In genomic region chr12:92439397-92439779, GRCh38 we compare ENCODE assay signal across 11 cellular contexts.
DNase-seq lines count a peak whose midpoint lies in the region; ATAC-seq and TF ChIP-seq lines count a peak whose summit lies in the region.
"Had no signal": no experiment of that assay in that cellular context is flagged by ENCODE, and none has a peak within 500 bp of the region (broad histone marks: within the 10 kb centered on the region; RNA-seq: fewer than 3 reads in every experiment).

No MANE protein-coding gene starts in this region.

- no peaks in the 10 kb centered on the region for H3K4me1 ChIP-seq in gastroesophageal sphincter
- H3K4me1 ChIP-seq in subcutaneous abdominal adipose tissue (ENCODE audit: control insufficient read depth in 5 of 5, insufficient read depth in 5 of 5, low read length in 5 of 5): peaks cover 4 to 36% (median 33%) of the 10 kb centered on the region in 5 donors

- no peaks in the 10 kb centered on the region for H3K27me3 ChIP-seq in gastroesophageal sphincter
- H3K27me3 ChIP-seq in subcutaneous abdominal adipose tissue (ENCODE audit: control insufficient read depth in 5 of 5, insufficient read depth in 4 of 5, low read length in 5 of 5): no peaks in the 10 kb centered on the region

- WGBS in gastroesophageal sphincter (ENCODE audit: low coverage in 1 of 2), 2 donors: 15 to 40% methylated on average over 1 of the region's 1 CpG

- intact Hi-C loops in activated CD4-positive, alpha-beta T cell treated with anti-CD3 and anti-CD28 coated beads for 36 hours (cut with DNase I, micrococcal nuclease): no loop called here
- intact Hi-C loops in activated CD4-positive, alpha-beta T cell treated with anti-CD3 and anti-CD28 coated beads, Interleukin-2, amount 10 ng/mL, durations not matched to agents 24 days and 14 days (cut with micrococcal nuclease): no loop called here

- CTCF ChIA-PET in activated CD4-positive, alpha-beta T cell treated with anti-CD3 and anti-CD28 coated beads for 36 hours (lab: Charles Lee): interaction anchor here (0.7 kb wide), 1 partner anchor 651 kb away, joined by 3 read pairs; no protein-coding TSS in a partner anchor

- no peaks in the 10 kb centered on the region for H3K36me3 Mint-ChIP-seq in activated CD4-positive, alpha-beta T cell treated with anti-CD3 and anti-CD28 coated beads for 36 hours (ENCODE audit: low read depth)
- H3K36me3 Mint-ChIP-seq in activated CD4-positive, alpha-beta T cell treated with anti-CD3 and anti-CD28 coated beads, Interleukin-2, amount 10 ng/mL, durations not matched to agents 24 days and 14 days (ENCODE audit: low read depth): peaks cover 1% of the 10 kb centered on the region
- no peaks in the 10 kb centered on the region for H3K36me3 Mint-ChIP-seq in T-helper 17 cell (ENCODE audit: low read depth)
- no peaks in the 10 kb centered on the region for H3K36me3 Mint-ChIP-seq in activated T-helper 17 cell treated with anti-CD3 and anti-CD28 coated beads, Interleukin-2, amount 50 U/mL, for 72 hours (ENCODE audit: low read depth)

- peaks cover 2% of the 10 kb centered on the region for H3K9me3 Mint-ChIP-seq in activated CD4-positive, alpha-beta T cell treated with anti-CD3 and anti-CD28 coated beads for 36 hours (ENCODE audit: low read depth)
- peaks cover 44% of the 10 kb centered on the region for H3K9me3 Mint-ChIP-seq in activated CD4-positive, alpha-beta T cell treated with anti-CD3 and anti-CD28 coated beads, Interleukin-2, amount 10 ng/mL, durations not matched to agents 24 days and 14 days
- peaks cover 3% of the 10 kb centered on the region for H3K9me3 Mint-ChIP-seq in activated T-helper 17 cell treated with anti-CD3 and anti-CD28 coated beads, Interleukin-2, amount 50 U/mL, for 72 hours

- H3K4me1 Mint-ChIP-seq in activated CD4-positive, alpha-beta T cell treated with anti-CD3 and anti-CD28 coated beads for 36 hours: peaks cover 28% of the 10 kb centered on the region
- peaks cover 11% of the 10 kb centered on the region for H3K4me1 Mint-ChIP-seq in activated CD4-positive, alpha-beta T cell treated with anti-CD3 and anti-CD28 coated beads, Interleukin-2, amount 10 ng/mL, durations not matched to agents 24 days and 14 days
- peaks cover 11% of the 10 kb centered on the region for H3K4me1 Mint-ChIP-seq in T-helper 17 cell
- peaks cover 9% of the 10 kb centered on the region for H3K4me1 Mint-ChIP-seq in activated T-helper 17 cell treated with anti-CD3 and anti-CD28 coated beads, Interleukin-2, amount 50 U/mL, for 72 hours

- TF ChIP-seq EP300 in gastroesophageal sphincter (IDR thresholded peaks at IDR 0.05): no peak

- no peak for TF ChIP-seq POLR2A in gastroesophageal sphincter (IDR thresholded peaks at IDR 0.05)

- H3K4me3 Mint-ChIP-seq in activated CD4-positive, alpha-beta T cell treated with anti-CD3 and anti-CD28 coated beads for 36 hours: no peak overlapping the region
- no peak overlapping the region for H3K4me3 Mint-ChIP-seq in activated CD4-positive, alpha-beta T cell treated with anti-CD3 and anti-CD28 coated beads, Interleukin-2, amount 10 ng/mL, durations not matched to agents 24 days and 14 days
- no peak overlapping the region for H3K4me3 Mint-ChIP-seq in T-helper 17 cell
- H3K4me3 Mint-ChIP-seq in activated T-helper 17 cell treated with anti-CD3 and anti-CD28 coated beads, Interleukin-2, amount 50 U/mL, for 72 hours: no peak overlapping the region
- H3K4me3 Mint-ChIP-seq: natural killer cell treated with Interleukin-12 subunit alpha and Interleukin-12 subunit beta and Interleukin-15 and Interleukin-18, amount 100 ng/mL, for 72 hours had no signal

- H3K27ac ChIP-seq in gastroesophageal sphincter (no peak overlapping the region), subcutaneous abdominal adipose tissue (ENCODE audit: low read depth, low read length) (peak overlapping the region; percentile 98)
- H3K27ac ChIP-seq: C4-2B had no signal

- H3K27me3 Mint-ChIP-seq in activated CD4-positive, alpha-beta T cell treated with anti-CD3 and anti-CD28 coated beads for 36 hours: no peaks in the 10 kb centered on the region
- H3K27me3 Mint-ChIP-seq in activated CD4-positive, alpha-beta T cell treated with anti-CD3 and anti-CD28 coated beads, Interleukin-2, amount 10 ng/mL, durations not matched to agents 24 days and 14 days: no peaks in the 10 kb centered on the region
- H3K27me3 Mint-ChIP-seq in T-helper 17 cell: no peaks in the 10 kb centered on the region
- H3K27me3 Mint-ChIP-seq in activated T-helper 17 cell treated with anti-CD3 and anti-CD28 coated beads, Interleukin-2, amount 50 U/mL, for 72 hours: no peaks in the 10 kb centered on the region
- H3K27me3 Mint-ChIP-seq: natural killer cell treated with Interleukin-12 subunit alpha and Interleukin-12 subunit beta and Interleukin-15 and Interleukin-18, amount 100 ng/mL, for 72 hours had no signal

- no peaks in the 10 kb centered on the region for H3K9me3 ChIP-seq in T-helper 17 cell (ENCODE audit: control insufficient read depth, low read length, poor library complexity, severe bottlenecking)
- no peaks in the 10 kb centered on the region for H3K9me3 ChIP-seq in gastroesophageal sphincter
- H3K9me3 ChIP-seq in subcutaneous abdominal adipose tissue (ENCODE audit: control insufficient read depth in 5 of 5, low read length in 5 of 5): no peaks in the 10 kb centered on the region

- ATAC-seq in activated CD4-positive, alpha-beta T cell treated with anti-CD3 and anti-CD28 coated beads for 36 hours: peak; percentile 56
- ATAC-seq in T-helper 17 cell (no peak), gastroesophageal sphincter (peak; percentile 50), HG03457 (IDR thresholded peaks at IDR 0.05; ENCODE audit: unreplicated experiment) (no peak)
- ATAC-seq in activated T-helper 17 cell treated with anti-CD3 and anti-CD28 coated beads, Interleukin-2, amount 50 U/mL, for 72 hours (replicated peaks): no peak

- no peak overlapping the region for H3K27ac Mint-ChIP-seq in activated CD4-positive, alpha-beta T cell treated with anti-CD3 and anti-CD28 coated beads for 36 hours
- no peak overlapping the region for H3K27ac Mint-ChIP-seq in activated CD4-positive, alpha-beta T cell treated with anti-CD3 and anti-CD28 coated beads, Interleukin-2, amount 10 ng/mL, durations not matched to agents 24 days and 14 days
- peak overlapping the region; percentile 37 for H3K27ac Mint-ChIP-seq in T-helper 17 cell
- no peak overlapping the region for H3K27ac Mint-ChIP-seq in activated T-helper 17 cell treated with anti-CD3 and anti-CD28 coated beads, Interleukin-2, amount 50 U/mL, for 72 hours

- POLR2A ChIA-PET in activated CD4-positive, alpha-beta T cell treated with anti-CD3 and anti-CD28 coated beads for 36 hours (lab: Charles Lee): no interaction called here

- H3K9ac ChIP-seq in subcutaneous abdominal adipose tissue (ENCODE audit: low read length in 5 of 5): peak overlapping the region in 2 of 5 donors; percentile 16 to 55

- H3K4me3 ChIP-seq in gastroesophageal sphincter (no peak overlapping the region), subcutaneous abdominal adipose tissue (ENCODE audit: low read depth in 1 of 5, low read length in 5 of 5) (no peak overlapping the region)

- H3K36me3 ChIP-seq in gastroesophageal sphincter (no peaks in the 10 kb centered on the region), subcutaneous abdominal adipose tissue (ENCODE audit: control insufficient read depth in 5 of 5, insufficient read depth in 5 of 5, low read length in 5 of 5) (no peaks in the 10 kb centered on the region)

- no peak for TF ChIP-seq CTCF in gastroesophageal sphincter (IDR thresholded peaks at IDR 0.05)

- DNase-seq in activated CD4-positive, alpha-beta T cell treated with anti-CD3 and anti-CD28 coated beads for 36 hours: no peak
- no peak for DNase-seq in activated CD4-positive, alpha-beta T cell treated with anti-CD3 and anti-CD28 coated beads, Interleukin-2, amount 10 ng/mL, durations not matched to agents 24 days and 14 days
- DNase-seq in T-helper 17 cell: no peak
- DNase-seq in NCI-H524 (lab: John Stamatoyannopoulos, UW): no peak
- DNase-seq: stimulated activated CD4-positive, alpha-beta T cell treated with anti-CD3 and anti-CD28 coated beads, Interleukin-4, amount 100 ng/mL, for 24 hours had no signal

Comparison
In these comparisons a context has a peak if more than half of its experiments do, and no peak if none do; other contexts are left out.
1. ATAC-seq: peak in activated CD4-positive, alpha-beta T cell treated with anti-CD3 and anti-CD28 coated beads for 36 hours (single experiment) and gastroesophageal sphincter (single experiment); none in T-helper 17 cell (single experiment), HG03457 (single experiment) and activated T-helper 17 cell treated with anti-CD3 and anti-CD28 coated beads, Interleukin-2, amount 50 U/mL, for 72 hours (single experiment).